In the genomic region with DNA sequence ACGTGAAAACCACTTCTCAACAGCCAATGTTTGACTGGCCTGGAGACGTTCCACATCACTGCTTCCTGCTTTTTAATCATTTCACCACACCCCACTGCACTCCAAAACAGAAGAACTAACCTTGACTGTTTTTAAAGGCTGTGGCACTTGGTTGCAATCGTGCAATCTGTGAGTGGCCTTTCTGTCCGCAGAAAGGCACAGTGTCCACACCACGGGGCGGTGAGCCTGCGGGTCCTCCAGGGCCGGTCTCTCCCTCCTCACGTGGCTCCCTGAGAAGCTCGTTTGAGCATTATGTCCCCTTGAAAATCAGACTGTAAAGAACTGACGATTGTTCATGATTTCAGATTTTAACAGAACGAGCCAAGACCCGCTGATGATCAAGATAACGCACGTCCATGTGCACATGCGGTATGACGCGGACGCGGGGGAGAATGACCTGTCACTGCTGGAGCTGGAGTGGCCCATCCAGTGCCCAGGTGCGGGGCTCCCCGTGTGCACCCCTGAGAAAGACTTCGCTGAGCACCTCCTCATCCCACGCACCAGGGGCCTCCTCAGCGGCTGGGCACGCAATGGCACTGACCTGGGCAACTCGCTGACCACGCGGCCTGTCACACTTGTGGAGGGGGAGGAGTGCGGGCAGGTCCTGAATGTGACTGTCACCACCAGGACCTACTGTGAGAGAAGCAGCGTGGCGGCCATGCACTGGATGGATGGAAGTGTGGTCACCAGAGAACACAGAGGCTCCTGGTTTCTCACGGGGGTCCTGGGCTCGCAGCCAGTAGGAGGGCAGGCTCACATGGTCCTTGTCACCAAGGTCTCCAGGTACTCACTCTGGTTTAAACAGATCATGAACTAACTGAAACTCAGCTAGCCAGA, we compare ENCODE assay signal across 1 cellular context.
TF ChIP-seq lines count a peak whose summit lies in the region.

No MANE protein-coding gene starts in this region.

TF ChIP-seq in K562, 482 proteins besides CTCF, POLR2A, EP300 and RAD21:
- no peak for TF ChIP-seq CCNT2 (IDR thresholded peaks at IDR 0.05; ENCODE audit: borderline replicate concordance, extremely low read depth, insufficient read length, low read depth, low read length)
- peak; percentile 35; the same call in 1 of the 2 replicates for TF ChIP-seq POLR2G (IDR thresholded peaks at IDR 0.05; ENCODE audit: low read depth, low read length)
- TF ChIP-seq, protein P1, sequence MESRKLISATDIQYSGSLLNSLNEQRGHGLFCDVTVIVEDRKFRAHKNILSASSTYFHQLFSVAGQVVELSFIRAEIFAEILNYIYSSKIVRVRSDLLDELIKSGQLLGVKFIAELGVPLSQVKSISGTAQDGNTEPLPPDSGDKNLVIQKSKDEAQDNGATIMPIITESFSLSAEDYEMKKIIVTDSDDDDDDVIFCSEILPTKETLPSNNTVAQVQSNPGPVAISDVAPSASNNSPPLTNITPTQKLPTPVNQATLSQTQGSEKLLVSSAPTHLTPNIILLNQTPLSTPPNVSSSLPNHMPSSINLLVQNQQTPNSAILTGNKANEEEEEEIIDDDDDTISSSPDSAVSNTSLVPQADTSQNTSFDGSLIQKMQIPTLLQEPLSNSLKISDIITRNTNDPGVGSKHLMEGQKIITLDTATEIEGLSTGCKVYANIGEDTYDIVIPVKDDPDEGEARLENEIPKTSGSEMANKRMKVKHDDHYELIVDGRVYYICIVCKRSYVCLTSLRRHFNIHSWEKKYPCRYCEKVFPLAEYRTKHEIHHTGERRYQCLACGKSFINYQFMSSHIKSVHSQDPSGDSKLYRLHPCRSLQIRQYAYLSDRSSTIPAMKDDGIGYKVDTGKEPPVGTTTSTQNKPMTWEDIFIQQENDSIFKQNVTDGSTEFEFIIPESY (CRISPR knock-in tag; IDR thresholded peaks at IDR 0.05) = 0 out of 2 replicates have a peak, but pooled peaks have one; percentile 46
